ENCODE assay signal across 11 cellular contexts in the genomic region with DNA sequence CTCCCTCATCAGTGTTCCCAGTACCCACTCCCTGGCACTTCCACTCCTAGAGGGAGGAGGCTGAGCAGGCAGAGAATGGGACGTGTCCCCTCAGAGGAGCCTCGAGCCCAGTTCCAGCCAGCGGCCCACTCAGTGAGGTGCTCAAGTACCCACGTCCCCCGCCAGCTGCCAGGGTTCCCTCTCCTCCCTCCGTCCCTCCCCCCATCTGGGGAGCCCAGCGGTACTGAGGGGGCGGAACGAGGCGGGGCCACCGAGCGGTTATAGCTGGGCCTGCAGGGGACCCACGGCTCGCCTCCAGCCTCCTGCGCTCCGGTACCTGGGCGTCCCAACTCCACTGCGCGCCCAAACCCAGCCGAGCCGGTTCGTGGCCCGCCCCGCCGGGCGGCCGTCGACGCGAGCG. TPM values are rescaled to one million over a fixed set of nuclear protein-coding genes. Genes with fewer than 3 reads are reported as not detected.
DNase-seq lines count a peak whose midpoint lies in the region; ATAC-seq, FAIRE-seq and TF ChIP-seq lines count a peak whose summit lies in the region.
"Had no signal": no experiment of that assay in that cellular context is flagged by ENCODE, and none has a peak within 500 bp of the region (broad histone marks: within the 10 kb centered on the region; RNA-seq: fewer than 3 reads in every experiment).

A gene (plus strand): TSS at position 286 of the 400 bp plus-strand sequence.

- peaks cover 4% of the 10 kb centered on the region for H3F3A ChIP-seq in neural progenitor cell (ENCODE audit: low read depth)

- no peaks in the 10 kb centered on the region for H3K36me3 Mint-ChIP-seq in neural progenitor cell

- DNase-seq in D721Med (ENCODE audit: insufficient read length, low spot score) (peak; percentile 73), neural progenitor cell (ENCODE audit: low spot score) (peak; percentile 56), NOMO-1 treated with DMSO at 0.1 percent for 48 hours (lab: John Stamatoyannopoulos, UW; ENCODE audit: unreplicated experiment) (no peak), esophagus squamous epithelium (lab: John Stamatoyannopoulos, UW) (no peak), dermis blood vessel endothelial cell (no peak)
- peak; percentile 29 for DNase-seq in activated naive CD8-positive, alpha-beta T cell treated with anti-CD3 and anti-CD28 coated beads, Interleukin-2, amount 50 U/mL, for 16 hours (ENCODE audit: low read depth, low spot score)
- DNase-seq: NCI-H226 had no signal

- FAIRE-seq in D721Med (lab: Jason Lieb, UNC): no peak
- FAIRE-seq: pancreas had no signal

- H3K79me2 ChIP-seq in neural progenitor cell (ENCODE audit: low read depth): no peaks in the 10 kb centered on the region

- intact Hi-C loops in esophagus squamous epithelium (cut with DNase I): no loop called here

- no peaks in the 10 kb centered on the region for H3K9me3 ChIP-seq in HUES64 (ENCODE audit: insufficient read depth, low read depth, low read length)
- H3K9me3 ChIP-seq in neural progenitor cell (ENCODE audit: low read depth): no peaks in the 10 kb centered on the region
- no peaks in the 10 kb centered on the region for H3K9me3 ChIP-seq in esophagus squamous epithelium
- H3K9me3 ChIP-seq: pancreas, thoracic aorta had no signal

- H3K4me3 ChIP-seq in HUES64 (ENCODE audit: low read length): peak within 1 kb of the TSS; percentile 48
- peak within 1 kb of the TSS; percentile 44 for H3K4me3 ChIP-seq in neural progenitor cell
- peak within 1 kb of the TSS in 2 of 4 donors; percentile 21 to 50 for H3K4me3 ChIP-seq in esophagus squamous epithelium
- H3K4me3 ChIP-seq: thoracic aorta had no signal

- peaks cover 16% of the 10 kb centered on the region for H3K4me1 Mint-ChIP-seq in neural progenitor cell

- H3K27me3 ChIP-seq in HUES64 (ENCODE audit: insufficient read depth, low read length) (peaks cover 57% of the 10 kb centered on the region), neural progenitor cell (peaks cover 83% of the 10 kb centered on the region), esophagus squamous epithelium (peaks cover 3 to 62% (median 11%) of the 10 kb centered on the region in 4 donors)

- H3K36me3 ChIP-seq in HUES64 (ENCODE audit: insufficient read depth, low read length) (no peaks in the 10 kb centered on the region), neural progenitor cell (no peaks in the 10 kb centered on the region), esophagus squamous epithelium (no peaks in the 10 kb centered on the region)
- H3K36me3 ChIP-seq: pancreas, thoracic aorta had no signal

- TF ChIP-seq CTCF in D721Med (IDR thresholded peaks at IDR 0.05; ENCODE audit: insufficient read depth, missing control alignments) (no peak), neural progenitor cell (IDR thresholded peaks at IDR 0.05) (no peak), esophagus squamous epithelium (IDR thresholded peaks at IDR 0.05) (no peak)

- peak within 1 kb of the TSS; percentile 85 for H3K4me2 ChIP-seq in neural progenitor cell

- H3K27ac Mint-ChIP-seq in neural progenitor cell: no peak within 1 kb of the TSS

- no peak for ATAC-seq in GM19463 (IDR thresholded peaks at IDR 0.05; ENCODE audit: unreplicated experiment)
- ATAC-seq: pancreas had no signal

- 6% methylated on average over 31 of the region's 31 CpGs for WGBS in HUES64
- 0% methylated on average over 4 of the region's 31 CpGs; no CpG with 5 or more reads in 1 of the 2 donors for WGBS in esophagus squamous epithelium, 2 donors

- peaks cover 36% of the 10 kb centered on the region for H3K27me3 Mint-ChIP-seq in neural progenitor cell (ENCODE audit: insufficient read depth, low read depth)

- peak within 1 kb of the TSS; percentile 94 for H2AFZ ChIP-seq in neural progenitor cell (replicated peaks)

- H3K9ac ChIP-seq in HUES64 (ENCODE audit: low read depth, low read length): peak within 1 kb of the TSS; percentile 44; the same call in 1 of the 2 replicates
- no peak within 1 kb of the TSS for H3K9ac ChIP-seq in neural progenitor cell

- peak within 1 kb of the TSS; percentile 71 for H3K4me3 Mint-ChIP-seq in neural progenitor cell

- no peak for TF ChIP-seq POLR2A in esophagus squamous epithelium (IDR thresholded peaks at IDR 0.05)

- H3K4me1 ChIP-seq in HUES64 (ENCODE audit: insufficient read depth, low read length) (no peaks in the 10 kb centered on the region), neural progenitor cell (peaks cover 13% of the 10 kb centered on the region), esophagus squamous epithelium (peaks cover 31 to 57% (median 32%) of the 10 kb centered on the region in 3 donors)

- no peak within 1 kb of the TSS for H3K27ac ChIP-seq in HUES64 (ENCODE audit: low read depth, low read length)
- no peak within 1 kb of the TSS for H3K27ac ChIP-seq in neural progenitor cell
- no peak within 1 kb of the TSS for H3K27ac ChIP-seq in esophagus squamous epithelium
- H3K27ac ChIP-seq: pancreas, thoracic aorta had no signal

- no peaks in the 10 kb centered on the region for H4K20me1 ChIP-seq in neural progenitor cell (ENCODE audit: low read depth)

- no peaks in the 10 kb centered on the region for H3K9me3 Mint-ChIP-seq in neural progenitor cell

RNA-seq across cellular contexts. Expression of the gene that starts here (rescaled TPM):
- 1.8 TPM for polyA plus RNA-seq in HUES64 (2013, experiment 1 of 2)
- polyA plus RNA-seq in HUES64 (2013, experiment 2 of 2): 1.4 TPM
- 0.99 TPM in 1 of 2 replicates, not detected in the other for total RNA-seq in neural progenitor cell (ENCODE audit: low replicate concordance)
- total RNA-seq in esophagus squamous epithelium: under 1 TPM in 1 of 4 donors, not detected in 3; 0.48 TPM
- 0.17 and 1.2 TPM in 2 replicates for total RNA-seq in dermis blood vessel endothelial cell
- total RNA-seq: thoracic aorta had no signal

Comparison
In these comparisons a context has a peak if more than half of its experiments do, and no peak if none do; other contexts are left out.
1. Peak in DNase-seq, H3K4me3 ChIP-seq and H3K4me2 ChIP-seq in neural progenitor cell; RNA of the gene not detected or under 1 TPM.
2. DNase-seq: peak in D721Med (single experiment) and activated naive CD8-positive, alpha-beta T cell treated with anti-CD3 and anti-CD28 coated beads, Interleukin-2, amount 50 U/mL, for 16 hours (single experiment); none in NOMO-1 treated with DMSO at 0.1 percent for 48 hours (single experiment), esophagus squamous epithelium (single experiment) and dermis blood vessel endothelial cell (single experiment).